Comparison of ENCODE assay signal across 10 cellular contexts in genomic region chr13:112710855-112711527, GRCh38. TPM values are rescaled to one million over a fixed set of nuclear protein-coding genes. Genes with fewer than 3 reads are reported as not detected.
DNase-seq lines count a peak whose midpoint lies in the region; ATAC-seq, FAIRE-seq and TF ChIP-seq lines count a peak whose summit lies in the region.
"Had no signal": no experiment of that assay in that cellular context is flagged by ENCODE, and none has a peak within 500 bp of the region (broad histone marks: within the 10 kb centered on the region; RNA-seq: fewer than 3 reads in every experiment).

No MANE protein-coding gene starts in this region.

- H3K36me3 Mint-ChIP-seq in astrocyte (ENCODE audit: low read depth, unreplicated experiment), result peaks cover 5% of the 10 kb centered on the region

- 69 to 73% (median 73%) methylated on average over 22 of the region's 22 CpGs for WGBS in psoas muscle, 3 donors

- H3K9me3 ChIP-seq in astrocyte (ENCODE audit: insufficient read depth, low read depth, low read length) (no peaks in the 10 kb centered on the region), psoas muscle (no peaks in the 10 kb centered on the region)

- peaks cover 5% of the 10 kb centered on the region for H3K9me3 Mint-ChIP-seq in astrocyte (ENCODE audit: unreplicated experiment)
- H3K9me3 Mint-ChIP-seq: CD4-positive, alpha-beta memory T cell had no signal

- no peaks in the 10 kb centered on the region for H4K20me1 ChIP-seq in astrocyte (ENCODE audit: insufficient read depth, low read length)

- no peak for TF ChIP-seq CTCF in BJ (IDR thresholded peaks at IDR 0.05; ENCODE audit: insufficient read depth, low read depth, low read length)
- no peak for TF ChIP-seq CTCF in astrocyte (IDR thresholded peaks at IDR 0.05; ENCODE audit: insufficient read depth, low read depth, low read length)
- no peak for TF ChIP-seq CTCF in psoas muscle (IDR thresholded peaks at IDR 0.05)

- DNase-seq in BJ (ENCODE audit: low read depth) (no peak), astrocyte (ENCODE audit: low read depth) (no peak), left ventricle myocardium superior (peak; percentile 68), psoas muscle (peak; percentile 42 to 59), GF-D8 (lab: John Stamatoyannopoulos, UW) (no peak), AML-193 (lab: John Stamatoyannopoulos, UW) (no peak), mesenteric fat pad (ENCODE audit: low spot score) (no peak), islet precursor cell (no peak)
- DNase-seq: CD4-positive, alpha-beta memory T cell had no signal

- peak; percentile 6 for ATAC-seq in left ventricle myocardium superior
- no peak for ATAC-seq in psoas muscle

- peak overlapping the region; percentile 73 for H3K4me3 Mint-ChIP-seq in astrocyte (ENCODE audit: unreplicated experiment)
- H3K4me3 Mint-ChIP-seq: CD4-positive, alpha-beta memory T cell; IgD-negative memory B cell had no signal

- no peak for FAIRE-seq in astrocyte (lab: Jason Lieb, UNC)

- H3K4me3 ChIP-seq in BJ (ENCODE audit: low read depth, low read length) (peak overlapping the region; percentile 26), astrocyte (ENCODE audit: insufficient read depth, low read depth, low read length) (peak overlapping the region; percentile 24), psoas muscle (peak overlapping the region; percentile 48)

- H3K27me3 ChIP-seq in BJ (ENCODE audit: control insufficient read depth, insufficient read depth, low read length) (no peaks in the 10 kb centered on the region), astrocyte (ENCODE audit: insufficient read depth, low read length) (no peaks in the 10 kb centered on the region), psoas muscle (ENCODE audit: insufficient read depth in 3 of 3, low read length in 2 of 3) (no peaks in the 10 kb centered on the region)

- intact Hi-C loops in left ventricle myocardium superior (cut with micrococcal nuclease) (no loop called here), psoas muscle (cut with DNase I) (loop anchor here in 1 of 2 donors (2.0 kb wide), 1 partner anchor 20 kb away; the partner anchor contains the start of gene ATP11A)

- peak overlapping the region; percentile 81 for H3K4me2 ChIP-seq in astrocyte (ENCODE audit: low read length)

- H3K27ac ChIP-seq in astrocyte (ENCODE audit: low read depth, low read length) (peak overlapping the region; percentile 55), psoas muscle (peak overlapping the region; percentile 90)

- POLR2A ChIA-PET in BJ (lab: Charles Lee), result no interaction called here

- H3K4me1 Mint-ChIP-seq in astrocyte (ENCODE audit: low read depth, unreplicated experiment), result peaks cover 24% of the 10 kb centered on the region

- H3K4me1 ChIP-seq in astrocyte (ENCODE audit: insufficient read depth, low read length) (peaks cover 13% of the 10 kb centered on the region), psoas muscle (peaks cover 17% of the 10 kb centered on the region)

- H3K27ac Mint-ChIP-seq in astrocyte (ENCODE audit: unreplicated experiment), result peak overlapping the region; percentile 91
- H3K27ac Mint-ChIP-seq: IgD-negative memory B cell had no signal

- peak overlapping the region; percentile 62 for H3K9ac ChIP-seq in astrocyte (ENCODE audit: low read length)

- CTCF ChIA-PET in BJ (lab: Yijun Ruan, JAX), result interaction anchor here (0.6 kb wide), 1 partner anchor 1500 kb away, joined by 3 read pairs; no protein-coding TSS in a partner anchor

- no peaks in the 10 kb centered on the region for H3K79me2 ChIP-seq in astrocyte (ENCODE audit: insufficient read depth, low read length)

- H3K27me3 Mint-ChIP-seq in astrocyte (ENCODE audit: low read depth, unreplicated experiment), result no peaks in the 10 kb centered on the region
- H3K27me3 Mint-ChIP-seq: CD4-positive, alpha-beta memory T cell; IgD-negative memory B cell had no signal

- H2AFZ ChIP-seq in astrocyte (ENCODE audit: low read depth, low read length), result peak overlapping the region; percentile 66

- H3K36me3 ChIP-seq in BJ (ENCODE audit: control insufficient read depth, insufficient read depth, low read length) (peaks cover 1% of the 10 kb centered on the region; the same call in 1 of the 2 replicates), astrocyte (ENCODE audit: insufficient read depth, low read length) (no peaks in the 10 kb centered on the region), psoas muscle (ENCODE audit: insufficient read depth in 1 of 2, low read depth in 1 of 2) (no peaks in the 10 kb centered on the region)

RNA-seq across cellular contexts. Expression of gene ATP11A, which starts 21.2 kb away (rescaled TPM):
- 1.8 and 1.9 TPM in 2 replicates for polyA plus RNA-seq in BJ (2011; rRNA removed)
- polyA minus RNA-seq in BJ (2011; rRNA and poly(A)+ RNA removed), result 4.2 and 7.7 TPM in 2 replicates
- 35.7 and 38.9 TPM in 2 replicates for total RNA-seq in astrocyte
- total RNA-seq in left ventricle myocardium superior, result 102 TPM
- total RNA-seq in psoas muscle, result 10 to 100 TPM; 26.4 to 48.6 (median 28.7) TPM
- 10 to 100 TPM in 1 of 3 donors, 1 to 10 TPM in 2; 3.9 to 15.1 (median 5.6) TPM for polyA plus RNA-seq in psoas muscle
- total RNA-seq in mesenteric fat pad, result 63.5 TPM

Comparison
In these comparisons a context has a peak if more than half of its experiments do, and no peak if none do; other contexts are left out.
1. DNase-seq: peak in left ventricle myocardium superior (single experiment) and psoas muscle (2 of 2); none in BJ (single experiment), astrocyte (single experiment), GF-D8 (single experiment), AML-193 (0 of 2), mesenteric fat pad (single experiment) and islet precursor cell (single experiment).
2. Peak in every context shown above with its lines, with median percentiles within 50 percentile points of each other: H3K4me3 ChIP-seq.